ENCODE assay signal across 8 cellular contexts in genomic region chr17:75113798-75114551, GRCh38.
DNase-seq lines count a peak whose midpoint lies in the region; ATAC-seq lines count a peak whose summit lies in the region.

No MANE protein-coding gene starts in this region.

- ATAC-seq in memory B cell (ENCODE audit: low read depth) (peak; percentile 69), GM18873 (IDR thresholded peaks at IDR 0.05; ENCODE audit: low FRiP score, unreplicated experiment) (no peak)

- peak overlapping the region; percentile 94 for H3K4me3 Mint-ChIP-seq in memory B cell

- peaks cover 42% of the 10 kb centered on the region for H3K4me1 Mint-ChIP-seq in memory B cell

- peaks cover 9% of the 10 kb centered on the region for H3K36me3 Mint-ChIP-seq in memory B cell

- no peaks in the 10 kb centered on the region for H3K9me3 Mint-ChIP-seq in memory B cell

- peak; percentile 90 for DNase-seq in GM03348 (ENCODE audit: low spot score)
- peak; percentile 55 for DNase-seq in HS-27A (ENCODE audit: low read depth)
- DNase-seq in NCI-H82 (lab: John Stamatoyannopoulos, UW) = peak; percentile 93
- DNase-seq in activated CD4-positive, alpha-beta T cell treated with anti-CD3 and anti-CD28 coated beads, Interleukin-2, amount 50 U/mL, for 48 hours = peak; percentile 91 to 95
- peak; percentile 94 for DNase-seq in ecto neural progenitor cell (ENCODE audit: low spot score)
- DNase-seq in memory B cell (ENCODE audit: low spot score in 2 of 2) = peak; percentile 90 to 94
- peak; percentile 79 to 93 (median 90) for DNase-seq in stimulated activated CD4-positive, alpha-beta T cell treated with anti-CD3 and anti-CD28 coated beads, TNF-alpha, amount 100 ng/mL, for 48 hours (ENCODE audit: low read depth in 3 of 3)

- no peaks in the 10 kb centered on the region for H3K27me3 Mint-ChIP-seq in memory B cell

- H3K27ac Mint-ChIP-seq in memory B cell = peak overlapping the region; percentile 80
